In genomic region chr4:185112104-185112503, GRCh38 we compare ENCODE assay signal across 8 cellular contexts. TPM values are rescaled to one million over a fixed set of nuclear protein-coding genes. Genes with fewer than 3 reads are reported as not detected.
DNase-seq lines count a peak whose midpoint lies in the region; ATAC-seq and TF ChIP-seq lines count a peak whose summit lies in the region.

No MANE protein-coding gene starts in this region.

- H3K4me3 ChIP-seq in RWPE2 (ENCODE audit: severe bottlenecking) (no peak overlapping the region), fibroblast of mammary gland (ENCODE audit: control insufficient read depth, low read depth, low read length) (no peak overlapping the region)

- no peak for TF ChIP-seq CTCF in RWPE2 (IDR thresholded peaks at IDR 0.05; ENCODE audit: poor library complexity, severe bottlenecking)
- no peak for TF ChIP-seq CTCF in fibroblast of mammary gland (conservative IDR thresholded peaks at IDR 0.05; ENCODE audit: control insufficient read depth, insufficient read depth, low read depth, low read length)

- H3K36me3 ChIP-seq in RWPE2 (ENCODE audit: low read depth), result no peaks in the 10 kb centered on the region

- CTCF ChIA-PET in HEK293T (lab: Yijun Ruan, JAX), result interaction anchor here (1.1 to 1.4 kb wide), 2 partner anchors 16 to 22 kb away, joined by 7 to 8 read pairs; no protein-coding TSS in a partner anchor

- peaks cover 4% of the 10 kb centered on the region for H3K4me1 ChIP-seq in RWPE2 (ENCODE audit: insufficient read depth, poor library complexity, severe bottlenecking)

- peak; percentile 53 for DNase-seq in ELF-1 (ENCODE audit: low read depth, low spot score)
- DNase-seq in RWPE2 (ENCODE audit: low spot score), result no peak
- DNase-seq in fibroblast of mammary gland (ENCODE audit: low read depth), result peak; percentile 96
- peak; percentile 14 for DNase-seq in pons (ENCODE audit: low spot score)
- no peak for DNase-seq in NCI-H526 (lab: John Stamatoyannopoulos, UW)
- DNase-seq in occipital lobe (lab: John Stamatoyannopoulos, UW), result no peak
- DNase-seq in HEK293T (ENCODE audit: extremely low spot score), result no peak

- POLR2A ChIA-PET in HEK293T (lab: Yijun Ruan, JAX), result interaction anchor here (1.1 kb wide), 1 partner anchor 12 kb away, joined by 4 read pairs; no protein-coding TSS in a partner anchor

- ATAC-seq in RWPE2 (ENCODE audit: low read depth) (peak; percentile 100), GM18502 (IDR thresholded peaks at IDR 0.05; ENCODE audit: poor library complexity, unreplicated experiment) (no peak)

- no peaks in the 10 kb centered on the region for H3K27me3 ChIP-seq in RWPE2 (ENCODE audit: insufficient read depth, poor library complexity, severe bottlenecking)

- H3K27ac ChIP-seq in RWPE2 (ENCODE audit: poor library complexity, severe bottlenecking), result no peak overlapping the region

- no peaks in the 10 kb centered on the region for H3K9me3 ChIP-seq in RWPE2 (ENCODE audit: severe bottlenecking)

TF ChIP-seq in HEK293T, 16 proteins besides CTCF, POLR2A, EP300 and RAD21:
- no peak for TF ChIP-seq BHLHE40 (IDR thresholded peaks at IDR 0.05; ENCODE audit: borderline replicate concordance)
- TF ChIP-seq SP1 (IDR thresholded peaks at IDR 0.05), result no peak
- no peak for TF ChIP-seq PKNOX1 (IDR thresholded peaks at IDR 0.05)
- no peak for TF ChIP-seq L3MBTL2 (conservative IDR thresholded peaks at IDR 0.05)
- no peak for TF ChIP-seq TARDBP (IDR thresholded peaks at IDR 0.05)
- no peak for TF ChIP-seq LEF1 (IDR thresholded peaks at IDR 0.05; ENCODE audit: borderline replicate concordance)
- no peak for TF ChIP-seq HDGF (IDR thresholded peaks at IDR 0.05; ENCODE audit: borderline replicate concordance)
- TF ChIP-seq FOXK2 (IDR thresholded peaks at IDR 0.05), result no peak
- no peak for TF ChIP-seq ARNT (IDR thresholded peaks at IDR 0.05)
- no peak for TF ChIP-seq FOXA1 (IDR thresholded peaks at IDR 0.05)

RNA-seq across cellular contexts. Expression of gene SLC25A4, which starts 31.0 kb away (rescaled TPM):
- 31.0 TPM for total RNA-seq in occipital lobe

Comparison
In these comparisons a context has a peak if more than half of its experiments do, and no peak if none do; other contexts are left out.
1. DNase-seq: peak in ELF-1 (single experiment), fibroblast of mammary gland (single experiment) and pons (single experiment); none in RWPE2 (single experiment), NCI-H526 (0 of 2), occipital lobe (single experiment) and HEK293T (single experiment).